12 cellular contexts compared by ENCODE assay signal in the genomic region with DNA sequence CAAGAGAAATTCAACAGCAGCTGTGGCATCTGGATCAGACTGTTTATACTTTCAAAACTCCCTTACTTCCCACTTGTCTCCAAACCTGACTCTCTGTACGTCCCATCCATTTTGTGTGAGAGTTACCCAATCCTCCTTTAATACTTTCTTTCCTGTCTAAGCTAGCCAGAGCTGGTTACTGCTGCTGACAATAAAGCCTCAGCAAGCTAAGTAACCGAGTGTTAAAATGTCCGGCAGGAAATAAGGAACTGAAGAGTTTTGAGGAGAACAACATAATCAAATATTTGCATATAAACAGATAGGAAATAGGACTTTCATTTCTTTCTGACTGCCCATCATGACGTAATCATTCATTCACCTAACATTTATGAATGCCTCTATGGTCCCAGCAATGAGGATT. TPM values are rescaled to one million over a fixed set of nuclear protein-coding genes. Genes with fewer than 3 reads are reported as not detected.
DNase-seq lines count a peak whose midpoint lies in the region; ATAC-seq and TF ChIP-seq lines count a peak whose summit lies in the region.
"Had no signal": no experiment of that assay in that cellular context is flagged by ENCODE, and none has a peak within 500 bp of the region (broad histone marks: within the 10 kb centered on the region; RNA-seq: fewer than 3 reads in every experiment).

No MANE protein-coding gene starts in this region.

- peaks cover 0 to 58% (median 6%) of the 10 kb centered on the region in 3 donors for H3K4me1 ChIP-seq in esophagus squamous epithelium
- peaks cover 12 to 76% (median 40%) of the 10 kb centered on the region in 4 donors for H3K4me1 ChIP-seq in stomach

- no peak for TF ChIP-seq POLR2A in esophagus squamous epithelium (IDR thresholded peaks at IDR 0.05)
- TF ChIP-seq POLR2A in stomach (IDR thresholded peaks at IDR 0.05): no peak

- intact Hi-C loops in activated naive CD4-positive, alpha-beta T cell treated with anti-CD3 and anti-CD28 coated beads for 36 hours (cut with micrococcal nuclease): no loop called here
- intact Hi-C loops in esophagus squamous epithelium (cut with DNase I) (no loop called here), stomach (cut with DNase I; ENCODE audit: low total_unique reads) (no loop called here)

- no peak overlapping the region for H3K4me3 Mint-ChIP-seq in activated naive CD4-positive, alpha-beta T cell treated with anti-CD3 and anti-CD28 coated beads for 36 hours
- H3K4me3 Mint-ChIP-seq: activated naive CD8-positive, alpha-beta T cell treated with anti-CD3 and anti-CD28 coated beads for 36 hours had no signal

- TF ChIP-seq CTCF in esophagus squamous epithelium (IDR thresholded peaks at IDR 0.05): no peak
- no peak for TF ChIP-seq CTCF in stomach (IDR thresholded peaks at IDR 0.05)

- H3K4me3 ChIP-seq in esophagus squamous epithelium (no peak overlapping the region), stomach (no peak overlapping the region)
- H3K4me3 ChIP-seq: suprapubic skin had no signal

- CTCF ChIA-PET in activated naive CD4-positive, alpha-beta T cell treated with anti-CD3 and anti-CD28 coated beads for 36 hours (lab: Charles Lee): interaction anchor here (0.6 to 1.2 kb wide), 3 partner anchors 11 to 254 kb away, joined by 4 read pairs; no protein-coding TSS in a partner anchor

- H3K36me3 Mint-ChIP-seq in activated naive CD4-positive, alpha-beta T cell treated with anti-CD3 and anti-CD28 coated beads for 36 hours (ENCODE audit: low read depth): peaks cover 41% of the 10 kb centered on the region

- TF ChIP-seq EP300 in stomach (IDR thresholded peaks at IDR 0.05): no peak

- H3K27me3 ChIP-seq in esophagus squamous epithelium (no peaks in the 10 kb centered on the region), stomach (no peaks in the 10 kb centered on the region)
- H3K27me3 ChIP-seq: suprapubic skin had no signal

- H3K27ac ChIP-seq in esophagus squamous epithelium (peak overlapping the region in 3 of 4 donors; percentile 5 to 54 (median 24)), stomach (peak overlapping the region in 4 of 5 donors; percentile 10 to 48 (median 35))
- H3K27ac ChIP-seq: suprapubic skin had no signal

- H3K9me3 Mint-ChIP-seq in activated naive CD4-positive, alpha-beta T cell treated with anti-CD3 and anti-CD28 coated beads for 36 hours: no peaks in the 10 kb centered on the region

- no peaks in the 10 kb centered on the region for H3K27me3 Mint-ChIP-seq in activated naive CD4-positive, alpha-beta T cell treated with anti-CD3 and anti-CD28 coated beads for 36 hours (ENCODE audit: low read depth)
- H3K27me3 Mint-ChIP-seq: activated naive CD8-positive, alpha-beta T cell treated with anti-CD3 and anti-CD28 coated beads for 36 hours had no signal

- H3K9me3 ChIP-seq in esophagus squamous epithelium: peaks cover 0 to 7% (median 0%) of the 10 kb centered on the region in 3 donors
- H3K9me3 ChIP-seq in stomach: no peaks in the 10 kb centered on the region
- H3K9me3 ChIP-seq: suprapubic skin had no signal

- H3K27ac Mint-ChIP-seq in activated naive CD4-positive, alpha-beta T cell treated with anti-CD3 and anti-CD28 coated beads for 36 hours: peak overlapping the region; percentile 82

- ATAC-seq in HG03469 (IDR thresholded peaks at IDR 0.05; ENCODE audit: unreplicated experiment): no peak

- H3K36me3 ChIP-seq in esophagus squamous epithelium (peaks cover 0 to 8% (median 0%) of the 10 kb centered on the region in 3 donors), stomach (peaks cover 0 to 11% (median 7%) of the 10 kb centered on the region in 4 donors)
- H3K36me3 ChIP-seq: suprapubic skin had no signal

- no peak for DNase-seq in activated naive CD4-positive, alpha-beta T cell treated with anti-CD3 and anti-CD28 coated beads for 36 hours
- DNase-seq in activated naive CD4-positive, alpha-beta T cell (lab: John Stamatoyannopoulos, UW): no peak
- DNase-seq in NOMO-1 treated with DMSO at 0.1 percent for 48 hours (lab: John Stamatoyannopoulos, UW; ENCODE audit: unreplicated experiment) (peak; percentile 55), esophagus squamous epithelium (lab: John Stamatoyannopoulos, UW) (no peak), stomach (no peak), germinal center (ENCODE audit: low spot score) (no peak)
- no peak for DNase-seq in activated CD4-positive, alpha-beta T cell treated with anti-CD3 and anti-CD28 coated beads, Interleukin-2, amount 50 U/mL, for 48 hours
- DNase-seq: activated CD4-positive, CD25-positive, alpha-beta regulatory T cell treated with anti-CD3 and anti-CD28 coated beads, Interleukin-2, amount 50 U/mL, for 72 hours; activated naive CD8-positive, alpha-beta T cell treated with anti-CD3 and anti-CD28 coated beads for 36 hours; NCI-H510A had no signal

- WGBS in esophagus squamous epithelium, 2 donors: 63 to 75% methylated on average over 4 of the region's 4 CpGs
- 56 to 72% (median 69%) methylated on average over 4 of the region's 4 CpGs for WGBS in stomach, 5 donors

- H3K4me1 Mint-ChIP-seq in activated naive CD4-positive, alpha-beta T cell treated with anti-CD3 and anti-CD28 coated beads for 36 hours (ENCODE audit: low read depth): peaks cover 78% of the 10 kb centered on the region

RNA-seq across cellular contexts. Expression of a gene that starts 11.6 kb away (rescaled TPM):
- 10 to 100 TPM; 68.9 to 76.0 TPM for total RNA-seq in activated naive CD4-positive, alpha-beta T cell treated with anti-CD3 and anti-CD28 coated beads for 36 hours
- total RNA-seq in esophagus squamous epithelium (10 to 100 TPM; 51.3 to 97.0 (median 72.3) TPM), stomach (100 to 1,000 TPM in 1 of 5 donors, 10 to 100 TPM in 3, 1 to 10 TPM in 1; 5.2 to 175 (median 72.8) TPM)
- polyA plus RNA-seq in stomach: 10 to 100 TPM; 15.7 to 28.3 (median 26.0) TPM

RNA-seq across cellular contexts. Expression of a gene that starts 29.4 kb away (rescaled TPM):
- total RNA-seq in activated naive CD4-positive, alpha-beta T cell treated with anti-CD3 and anti-CD28 coated beads for 36 hours: 100 to 1,000 TPM; 577 to 592 TPM
- total RNA-seq in esophagus squamous epithelium: 100 to 1,000 TPM; 192 to 530 (median 330) TPM
- 1,000 to 10,000 TPM in 1 of 5 donors, 100 to 1,000 TPM in 3, 10 to 100 TPM in 1; 27.8 to 1,121 (median 184) TPM for total RNA-seq in stomach
- polyA plus RNA-seq in stomach: 1,000 to 10,000 TPM in 1 of 3 donors, 100 to 1,000 TPM in 2; 566 to 1,513 (median 657) TPM
